Comparison of ENCODE assay signal across 8 cellular contexts in the genomic region with DNA sequence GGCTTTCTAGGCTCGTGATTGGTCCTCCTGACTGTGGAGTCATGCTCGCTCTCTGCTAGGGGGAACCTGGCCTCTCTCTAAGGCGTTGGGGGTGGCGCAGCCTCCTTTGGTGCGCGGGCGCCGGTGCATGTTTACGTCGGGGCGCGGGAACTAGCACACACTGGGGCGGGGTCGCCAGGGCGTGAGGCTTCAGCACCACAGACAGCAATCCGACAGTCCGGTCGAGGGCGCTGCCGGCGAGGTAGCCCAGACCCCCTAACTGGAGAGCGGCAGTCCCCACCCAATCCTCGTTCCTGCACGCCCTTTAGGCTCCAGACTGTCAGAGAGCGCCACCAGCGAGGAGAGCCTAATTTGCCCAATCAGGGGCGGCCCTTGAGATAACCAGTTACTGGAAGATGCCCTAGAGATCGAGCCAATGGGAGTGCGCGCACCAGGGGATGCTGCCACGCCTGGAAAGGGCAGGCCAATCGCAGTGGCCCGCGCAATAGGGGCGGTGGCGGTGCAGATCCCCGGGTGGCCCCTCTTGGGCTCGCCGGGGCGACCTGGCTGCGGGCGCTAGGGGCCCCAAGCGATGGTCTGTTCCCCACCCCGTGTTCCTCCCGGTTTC. TPM values are rescaled to one million over a fixed set of nuclear protein-coding genes. Genes with fewer than 3 reads are reported as not detected.
DNase-seq lines count a peak whose midpoint lies in the region; ATAC-seq and TF ChIP-seq lines count a peak whose summit lies in the region.

No MANE protein-coding gene starts in this region.

- H2BK15ac ChIP-seq in mesenchymal stem cell (ENCODE audit: low read depth, poor library complexity, severe bottlenecking), result peak overlapping the region; percentile 56

- H2AK5ac ChIP-seq in mesenchymal stem cell (ENCODE audit: low read length, severe bottlenecking), result no peak overlapping the region

- no peak overlapping the region for H2BK120ac ChIP-seq in mesenchymal stem cell (ENCODE audit: low read depth, low read length)

- DNase-seq in AG09309 (ENCODE audit: low read depth), result peak; percentile 35
- peak; percentile 99 for DNase-seq in NCI-H69 (lab: John Stamatoyannopoulos, UW)
- peak; percentile 81 to 85 for DNase-seq in activated CD4-positive, alpha-beta T cell treated with anti-CD3 and anti-CD28 coated beads, Interleukin-2, amount 50 U/mL, for 48 hours
- peak; percentile 31 to 40 (median 33) for DNase-seq in effector memory CD8-positive, alpha-beta T cell
- peak; percentile 85 for DNase-seq in mesenchymal stem cell
- peak; percentile 67 to 81 for DNase-seq in stimulated activated CD8-positive, alpha-beta memory T cell treated with anti-CD3 and anti-CD28 coated beads, Interleukin-2, amount 100 ng/mL, for 48 hours (ENCODE audit: low read depth in 2 of 2)

- peaks cover 18 to 22% of the 10 kb centered on the region in 2 donors for H3K4me1 Mint-ChIP-seq in effector memory CD8-positive, alpha-beta T cell (ENCODE audit: low read depth in 2 of 2)

- no peak for TF ChIP-seq CTCF in AG09309 (IDR thresholded peaks at IDR 0.05; ENCODE audit: control insufficient read depth, insufficient read depth, low read depth, low read length, missing control alignments)

- peaks cover 21% of the 10 kb centered on the region for H3K4me1 ChIP-seq in mesenchymal stem cell (ENCODE audit: control insufficient read depth, insufficient read depth, low read depth, low read length)

- no peak overlapping the region for H3K14ac ChIP-seq in mesenchymal stem cell (ENCODE audit: low read length in 2 of 2)

- WGBS in mesenchymal stem cell, result 11% methylated on average over 45 of the region's 45 CpGs

- no peak overlapping the region for H3K4ac ChIP-seq in mesenchymal stem cell (ENCODE audit: low read depth in 1 of 2, low read length in 2 of 2)

- peak overlapping the region; percentile 68 to 73 for H3K4me3 Mint-ChIP-seq in effector memory CD8-positive, alpha-beta T cell

- H4K91ac ChIP-seq in mesenchymal stem cell (ENCODE audit: low read length), result peak overlapping the region; percentile 66

- H4K8ac ChIP-seq in mesenchymal stem cell (ENCODE audit: low read length), result no peak overlapping the region

- H3K9ac ChIP-seq in mesenchymal stem cell (ENCODE audit: low read length), result peak overlapping the region; percentile 66

- H3K9me3 ChIP-seq in mesenchymal stem cell (ENCODE audit: control insufficient read depth, low read length), result no peaks in the 10 kb centered on the region

- peak overlapping the region in 1 of 2 experiments; percentile 50 for H3K18ac ChIP-seq in mesenchymal stem cell (ENCODE audit: low read depth in 1 of 2, low read length in 2 of 2)

- H2BK5ac ChIP-seq in mesenchymal stem cell (ENCODE audit: low read depth, low read length, poor library complexity, severe bottlenecking), result no peak overlapping the region

- H3K27ac Mint-ChIP-seq in effector memory CD8-positive, alpha-beta T cell, result peak overlapping the region; percentile 46 to 72

- no peak overlapping the region for H3K23ac ChIP-seq in mesenchymal stem cell (ENCODE audit: low read length in 2 of 2)

- H2AFZ ChIP-seq in mesenchymal stem cell (ENCODE audit: low read depth, low read length), result no peak overlapping the region

- H3K4me3 ChIP-seq in AG09309 (ENCODE audit: control insufficient read depth, low read depth, low read length), result peak overlapping the region; percentile 23
- H3K4me3 ChIP-seq in mesenchymal stem cell (ENCODE audit: insufficient read depth in 1 of 2, low read depth in 1 of 2, low read length in 2 of 2), result peak overlapping the region in 1 of 2 experiments; percentile 70

- H3K27ac ChIP-seq in mesenchymal stem cell (ENCODE audit: low read length, poor library complexity, severe bottlenecking), result no peak overlapping the region

- ATAC-seq in GM19035 (IDR thresholded peaks at IDR 0.05; ENCODE audit: unreplicated experiment), result peak; percentile 66
- peak; percentile 58 for ATAC-seq in HG03460 (IDR thresholded peaks at IDR 0.05; ENCODE audit: unreplicated experiment)
- ATAC-seq in effector memory CD8-positive, alpha-beta T cell (replicated peaks), result peak; percentile 56

- H3K4me2 ChIP-seq in mesenchymal stem cell (ENCODE audit: low read length, poor library complexity, severe bottlenecking), result peak overlapping the region; percentile 60

- no peak overlapping the region for H2BK12ac ChIP-seq in mesenchymal stem cell (ENCODE audit: low read length in 2 of 2)

- peaks cover 44 to 47% of the 10 kb centered on the region in 2 experiments for H3K27me3 ChIP-seq in mesenchymal stem cell (ENCODE audit: control insufficient read depth in 1 of 2, insufficient read depth in 1 of 2, low read length in 2 of 2)

- H3K27me3 Mint-ChIP-seq in effector memory CD8-positive, alpha-beta T cell, result peaks cover 23 to 36% of the 10 kb centered on the region in 2 donors

- H3K36me3 Mint-ChIP-seq in effector memory CD8-positive, alpha-beta T cell (ENCODE audit: insufficient read depth), result peaks cover 23% of the 10 kb centered on the region

- no peaks in the 10 kb centered on the region for H3K9me3 Mint-ChIP-seq in effector memory CD8-positive, alpha-beta T cell

- no peaks in the 10 kb centered on the region for H3K79me1 ChIP-seq in mesenchymal stem cell (replicated peaks; ENCODE audit: low read length, poor library complexity, severe bottlenecking)

- H3K36me3 ChIP-seq in mesenchymal stem cell (ENCODE audit: control insufficient read depth in 1 of 2, insufficient read depth in 2 of 2, low read depth in 1 of 2, low read length in 2 of 2), result peaks cover 0 to 9% of the 10 kb centered on the region in 2 experiments

RNA-seq across cellular contexts. Expression of a gene that starts 1.0 kb away (rescaled TPM):
- 0.04 TPM for polyA plus RNA-seq in mesenchymal stem cell (2013, experiment 1 of 2)
- polyA plus RNA-seq in mesenchymal stem cell (2013, experiment 2 of 2), result not detected

RNA-seq across cellular contexts. Expression of a gene that starts 23.8 kb away (rescaled TPM):
- 5.0 TPM for polyA plus RNA-seq in mesenchymal stem cell (2013, experiment 1 of 2)
- 4.1 TPM for polyA plus RNA-seq in mesenchymal stem cell (2013, experiment 2 of 2)

RNA-seq across cellular contexts. Expression of a gene that starts 46.4 kb away (rescaled TPM):
- polyA plus RNA-seq in mesenchymal stem cell (2013, experiment 1 of 2), result 307 TPM
- 301 TPM for polyA plus RNA-seq in mesenchymal stem cell (2013, experiment 2 of 2)

RNA-seq across cellular contexts. Expression of a gene that starts 47.0 kb away (rescaled TPM):
- polyA plus RNA-seq in mesenchymal stem cell (2013, experiment 1 of 2), result 0.50 TPM
- 0.40 TPM for polyA plus RNA-seq in mesenchymal stem cell (2013, experiment 2 of 2)

RNA-seq across cellular contexts. Expression of a gene that starts 47.1 kb away (rescaled TPM):
- polyA plus RNA-seq in mesenchymal stem cell (2013, experiment 1 of 2), result 18.8 TPM
- polyA plus RNA-seq in mesenchymal stem cell (2013, experiment 2 of 2), result 18.9 TPM

Comparison
In these comparisons a context has a peak if more than half of its experiments do, and no peak if none do; other contexts are left out.
1. DNase-seq: peak in every context shown above with its lines; median percentile 99 in NCI-H69; 85 in mesenchymal stem cell; 83 in activated CD4-positive, alpha-beta T cell treated with anti-CD3 and anti-CD28 coated beads, Interleukin-2, amount 50 U/mL, for 48 hours; 74 in stimulated activated CD8-positive, alpha-beta memory T cell treated with anti-CD3 and anti-CD28 coated beads, Interleukin-2, amount 100 ng/mL, for 48 hours; 35 in AG09309; 33 in effector memory CD8-positive, alpha-beta T cell.